In the genomic region with DNA sequence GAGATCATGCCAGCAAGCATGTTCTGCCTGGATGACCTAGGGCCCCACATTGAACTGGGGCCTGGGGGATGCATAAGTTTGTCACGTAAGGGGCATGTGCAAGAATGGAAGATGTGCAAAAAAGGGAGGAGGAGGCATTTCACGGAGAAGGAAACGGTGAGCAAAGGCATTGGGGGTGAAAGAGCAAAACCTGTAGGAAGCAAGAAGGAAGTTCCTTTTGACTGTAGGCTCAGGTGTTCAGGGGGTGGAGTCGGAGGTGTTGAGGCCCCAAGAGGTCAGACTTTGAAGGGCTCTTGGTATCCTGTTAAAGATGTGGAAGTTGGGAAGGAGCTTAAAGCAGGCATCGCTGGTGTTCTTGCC, we compare ENCODE assay signal across 8 cellular contexts. TPM values are rescaled to one million over a fixed set of nuclear protein-coding genes. Genes with fewer than 3 reads are reported as not detected.
DNase-seq lines count a peak whose midpoint lies in the region; ATAC-seq and TF ChIP-seq lines count a peak whose summit lies in the region.

No MANE protein-coding gene starts in this region.

- H3K36me3 ChIP-seq in adipocyte (ENCODE audit: control insufficient read depth, insufficient read depth, low read length, severe bottlenecking) (no peaks in the 10 kb centered on the region), liver (ENCODE audit: control insufficient read depth in 4 of 4, insufficient read depth in 3 of 4, low read depth in 1 of 4, low read length in 3 of 4) (no peaks in the 10 kb centered on the region), transverse colon (no peaks in the 10 kb centered on the region)

- no peak for TF ChIP-seq POLR2A in transverse colon (IDR thresholded peaks at IDR 0.05)

- intact Hi-C loops in transverse colon (cut with DNase I; ENCODE audit: low total_unique reads) = no loop called here

- H3K4me1 ChIP-seq in adipocyte (ENCODE audit: control insufficient read depth, insufficient read depth, low read length) (peaks cover 48% of the 10 kb centered on the region), liver (ENCODE audit: control insufficient read depth in 4 of 4, insufficient read depth in 4 of 4, low read length in 3 of 4) (peaks cover 9 to 85% (median 75%) of the 10 kb centered on the region in 4 donors), transverse colon (peaks cover 36 to 73% (median 56%) of the 10 kb centered on the region in 4 donors)

- in situ Hi-C loops in transverse colon (cut with MboI; ENCODE audit: low pct_ligation_motif_present in 1 of 4, low pct_unique_long_range_greater_than_20kb in 1 of 4, low sequenced_read_pairs in 3 of 4) = no loop called here

- H3K9ac ChIP-seq in adipocyte (ENCODE audit: low read length) (peak overlapping the region; percentile 96), liver (ENCODE audit: low read depth in 1 of 2, low read length in 2 of 2) (peak overlapping the region; percentile 77 to 89)

- H3K27me3 ChIP-seq in adipocyte (replicated peaks; ENCODE audit: control insufficient read depth, insufficient read depth, low read length) = no peaks in the 10 kb centered on the region
- no peaks in the 10 kb centered on the region for H3K27me3 ChIP-seq in liver (ENCODE audit: control insufficient read depth in 4 of 4, insufficient read depth in 4 of 4, low read length in 3 of 4)
- no peaks in the 10 kb centered on the region for H3K27me3 ChIP-seq in transverse colon

- no peak for DNase-seq in GM12864 (ENCODE audit: low read depth)
- DNase-seq in adipocyte (ENCODE audit: low read depth) = no peak
- DNase-seq in transverse colon = peak; percentile 66
- DNase-seq in NCI-H1048 (lab: John Stamatoyannopoulos, UW) = no peak
- DNase-seq in GM19238 (ENCODE audit: insufficient read length, low spot score) = no peak

- H3K9me3 ChIP-seq in adipocyte (ENCODE audit: control insufficient read depth, low read length) = no peaks in the 10 kb centered on the region
- H3K9me3 ChIP-seq in liver (ENCODE audit: control insufficient read depth in 4 of 4, low read length in 3 of 4) = no peaks in the 10 kb centered on the region
- no peaks in the 10 kb centered on the region for H3K9me3 ChIP-seq in transverse colon

- no peak for TF ChIP-seq EP300 in transverse colon (IDR thresholded peaks at IDR 0.05; ENCODE audit: low read depth)

- TF ChIP-seq CTCF in GM12864 (IDR thresholded peaks at IDR 0.05; ENCODE audit: low read depth, low read length, missing control alignments) = no peak
- TF ChIP-seq CTCF in liver (IDR thresholded peaks at IDR 0.05; ENCODE audit: low read depth, low read length, missing input control) = no peak
- peak in 2 of 5 experiments; percentile 20 to 25 for TF ChIP-seq CTCF in transverse colon (IDR thresholded peaks at IDR 0.05)

- H3K27ac ChIP-seq in liver (ENCODE audit: low read depth in 1 of 2, low read length in 2 of 2) (peak overlapping the region; percentile 98 to 99), transverse colon (peak overlapping the region; percentile 97 to 98 (median 98))

- WGBS in liver = 22% methylated on average over 5 of the region's 5 CpGs
- 9 to 13% methylated on average over 5 of the region's 5 CpGs for WGBS in transverse colon (ENCODE audit: low coverage in 1 of 2), 2 donors

- ATAC-seq in HG02763 (IDR thresholded peaks at IDR 0.05; ENCODE audit: unreplicated experiment) (peak; percentile 0), HG03469 (IDR thresholded peaks at IDR 0.05; ENCODE audit: unreplicated experiment) (no peak)

- no peak for TF ChIP-seq RAD21 in liver (IDR thresholded peaks at IDR 0.05)

- H3K4me3 ChIP-seq in GM12864 (ENCODE audit: low read depth, low read length) = peak overlapping the region; percentile 54
- H3K4me3 ChIP-seq in adipocyte (ENCODE audit: low read length) = peak overlapping the region; percentile 96
- peak overlapping the region; percentile 59 to 70 (median 69) for H3K4me3 ChIP-seq in liver (ENCODE audit: low read depth in 1 of 3, low read length in 3 of 3)
- peak overlapping the region; percentile 16 to 73 (median 68) for H3K4me3 ChIP-seq in transverse colon

TF ChIP-seq in liver, 16 proteins besides CTCF, POLR2A, EP300 and RAD21:
- TF ChIP-seq, protein P1, sequence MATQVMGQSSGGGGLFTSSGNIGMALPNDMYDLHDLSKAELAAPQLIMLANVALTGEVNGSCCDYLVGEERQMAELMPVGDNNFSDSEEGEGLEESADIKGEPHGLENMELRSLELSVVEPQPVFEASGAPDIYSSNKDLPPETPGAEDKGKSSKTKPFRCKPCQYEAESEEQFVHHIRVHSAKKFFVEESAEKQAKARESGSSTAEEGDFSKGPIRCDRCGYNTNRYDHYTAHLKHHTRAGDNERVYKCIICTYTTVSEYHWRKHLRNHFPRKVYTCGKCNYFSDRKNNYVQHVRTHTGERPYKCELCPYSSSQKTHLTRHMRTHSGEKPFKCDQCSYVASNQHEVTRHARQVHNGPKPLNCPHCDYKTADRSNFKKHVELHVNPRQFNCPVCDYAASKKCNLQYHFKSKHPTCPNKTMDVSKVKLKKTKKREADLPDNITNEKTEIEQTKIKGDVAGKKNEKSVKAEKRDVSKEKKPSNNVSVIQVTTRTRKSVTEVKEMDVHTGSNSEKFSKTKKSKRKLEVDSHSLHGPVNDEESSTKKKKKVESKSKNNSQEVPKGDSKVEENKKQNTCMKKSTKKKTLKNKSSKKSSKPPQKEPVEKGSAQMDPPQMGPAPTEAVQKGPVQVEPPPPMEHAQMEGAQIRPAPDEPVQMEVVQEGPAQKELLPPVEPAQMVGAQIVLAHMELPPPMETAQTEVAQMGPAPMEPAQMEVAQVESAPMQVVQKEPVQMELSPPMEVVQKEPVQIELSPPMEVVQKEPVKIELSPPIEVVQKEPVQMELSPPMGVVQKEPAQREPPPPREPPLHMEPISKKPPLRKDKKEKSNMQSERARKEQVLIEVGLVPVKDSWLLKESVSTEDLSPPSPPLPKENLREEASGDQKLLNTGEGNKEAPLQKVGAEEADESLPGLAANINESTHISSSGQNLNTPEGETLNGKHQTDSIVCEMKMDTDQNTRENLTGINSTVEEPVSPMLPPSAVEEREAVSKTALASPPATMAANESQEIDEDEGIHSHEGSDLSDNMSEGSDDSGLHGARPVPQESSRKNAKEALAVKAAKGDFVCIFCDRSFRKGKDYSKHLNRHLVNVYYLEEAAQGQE (IDR thresholded peaks at IDR 0.05) = no peak
- TF ChIP-seq ZBTB33 (IDR thresholded peaks at IDR 0.05) = no peak
- no peak for TF ChIP-seq RXRA (IDR thresholded peaks at IDR 0.05)
- no peak for TF ChIP-seq GABPA (IDR thresholded peaks at IDR 0.05 in 1 of 2, conservative IDR thresholded peaks at IDR 0.05 in 1 of 2)
- TF ChIP-seq FOXA2 (IDR thresholded peaks at IDR 0.05) = no peak
- no peak for TF ChIP-seq HNF4G (IDR thresholded peaks at IDR 0.05)
- no peak for TF ChIP-seq FOXA1 (IDR thresholded peaks at IDR 0.05)
- TF ChIP-seq YY1 (IDR thresholded peaks at IDR 0.05) = no peak
- TF ChIP-seq EGR1 (IDR thresholded peaks at IDR 0.05; ENCODE audit: low read depth in 2 of 2) = no peak
- no peak for TF ChIP-seq ATF3 (IDR thresholded peaks at IDR 0.05)
- no peak for TF ChIP-seq HNF4A (conservative IDR thresholded peaks at IDR 0.05)
- TF ChIP-seq TAF1 (conservative IDR thresholded peaks at IDR 0.05) = no peak
- no peak for TF ChIP-seq JUND (IDR thresholded peaks at IDR 0.05)
- TF ChIP-seq MAX (IDR thresholded peaks at IDR 0.05) = no peak
- TF ChIP-seq SP1 (IDR thresholded peaks at IDR 0.05) = no peak
- TF ChIP-seq NR2F2 (IDR thresholded peaks at IDR 0.05) = no peak

RNA-seq across cellular contexts. Expression of gene SCARB2, which starts 0.6 kb away (rescaled TPM):
- total RNA-seq in liver (100 to 1,000 TPM in 1 of 2 donors, 10 to 100 TPM in 1; 81.0 to 136 TPM), transverse colon (100 to 1,000 TPM; 139 to 210 (median 194) TPM)
- 10 to 100 TPM; 58.2 to 66.5 TPM for polyA plus RNA-seq in liver

RNA-seq across cellular contexts. Expression of gene FAM47E, which starts 37.3 kb away (rescaled TPM):
- 1 to 10 TPM; 1.3 to 2.0 TPM for total RNA-seq in liver
- polyA plus RNA-seq in liver = 1 to 10 TPM in 1 of 2 donors, under 1 TPM in 1; 0.85 to 2.5 TPM
- total RNA-seq in transverse colon = 1 to 10 TPM in 3 of 4 donors, under 1 TPM in 1; 0.20 to 7.8 (median 2.8) TPM
